8 cellular contexts compared by ENCODE assay signal in the genomic region with DNA sequence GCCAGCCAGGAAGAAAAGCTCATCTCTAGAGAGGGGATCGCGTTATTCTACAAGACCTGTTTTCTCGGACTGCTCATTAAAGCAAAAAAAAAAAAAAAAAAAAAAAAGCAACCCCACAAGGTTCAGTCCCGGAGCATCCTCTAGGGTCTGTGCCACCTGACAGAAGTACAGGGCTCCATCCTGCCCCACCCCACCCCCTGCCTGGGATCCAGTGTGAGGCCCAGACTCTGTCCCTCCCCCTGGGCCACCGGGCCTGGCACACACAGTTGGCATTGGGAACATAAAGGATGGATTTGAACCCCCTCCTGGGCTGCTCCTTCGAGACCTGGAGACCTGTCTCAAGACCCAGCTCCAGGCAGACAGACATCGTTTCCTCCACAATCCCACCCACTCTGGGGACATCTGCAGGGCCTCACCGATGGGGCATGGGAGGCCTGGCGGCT. TPM values are rescaled to one million over a fixed set of nuclear protein-coding genes. Genes with fewer than 3 reads are reported as not detected.
DNase-seq lines count a peak whose midpoint lies in the region; ATAC-seq and TF ChIP-seq lines count a peak whose summit lies in the region.

No MANE protein-coding gene starts in this region.

- H3K4me3 ChIP-seq in A673 (ENCODE audit: low read depth, low read length, poor library complexity, severe bottlenecking): peak overlapping the region; percentile 85
- H3K4me3 ChIP-seq in HFF-Myc (replicated peaks; ENCODE audit: low read depth, low read length): peak overlapping the region; percentile 67
- H3K4me3 ChIP-seq in right atrium auricular region: peak overlapping the region; percentile 66 to 85
- H3K4me3 ChIP-seq in spleen: peak overlapping the region; percentile 87 to 98 (median 94)

- no peak for DNase-seq in A673 (ENCODE audit: low spot score)
- no peak for DNase-seq in HFF-Myc (ENCODE audit: extremely low read depth, low read depth)
- peak; percentile 61 for DNase-seq in activated CD8-positive, alpha-beta memory T cell treated with anti-CD3 and anti-CD28 coated beads, Interleukin-2, amount 10 ng/mL, durations not matched to agents 7 days and 5 days
- no peak for DNase-seq in right atrium auricular region (ENCODE audit: low spot score)
- peak; percentile 89 for DNase-seq in spleen
- DNase-seq in OCI-M1 (lab: John Stamatoyannopoulos, UW): no peak
- no peak for DNase-seq in LoVo (ENCODE audit: low spot score)

- peak; percentile 25 for ATAC-seq in activated CD8-positive, alpha-beta memory T cell treated with anti-CD3 and anti-CD28 coated beads, Interleukin-2, amount 10 ng/mL, durations not matched to agents 7 days and 5 days
- no peak for ATAC-seq in HG03108 (IDR thresholded peaks at IDR 0.05; ENCODE audit: unreplicated experiment)

- H3K9me3 ChIP-seq in A673 (ENCODE audit: low read depth, low read length, poor library complexity, severe bottlenecking): no peaks in the 10 kb centered on the region
- no peaks in the 10 kb centered on the region for H3K9me3 ChIP-seq in right atrium auricular region
- H3K9me3 ChIP-seq in spleen: no peaks in the 10 kb centered on the region

- no peak for TF ChIP-seq POLR2A in spleen (IDR thresholded peaks at IDR 0.05)

- POLR2A ChIA-PET in A673 (lab: Charles Lee; ENCODE audit: low non-redundant PET): no interaction called here

- peak overlapping the region; percentile 75 for H3K4me3 Mint-ChIP-seq in activated CD8-positive, alpha-beta memory T cell treated with anti-CD3 and anti-CD28 coated beads, Interleukin-2, amount 10 ng/mL, durations not matched to agents 7 days and 5 days

- no TSS peak for BruUV-seq in A673 (replicated peaks; lab: Mats Ljungman, UMichigan)

- TF ChIP-seq CTCF in A673 (conservative IDR thresholded peaks at IDR 0.05; ENCODE audit: low read depth, low read length) (no peak), HFF-Myc (IDR thresholded peaks at IDR 0.05; ENCODE audit: low read depth, low read length, missing control alignments) (no peak), right atrium auricular region (IDR thresholded peaks at IDR 0.05) (no peak), spleen (IDR thresholded peaks at IDR 0.05 in 8 of 11, conservative IDR thresholded peaks at IDR 0.05 in 3 of 11) (no peak)

- CTCF ChIA-PET in A673 (lab: Charles Lee): interaction anchor here (0.6 kb wide), 1 partner anchor 154 kb away, joined by 5 read pairs; no protein-coding TSS in a partner anchor
- CTCF ChIA-PET in activated CD8-positive, alpha-beta memory T cell treated with anti-CD3 and anti-CD28 coated beads, Interleukin-2, amount 10 ng/mL, durations not matched to agents 7 days and 5 days (lab: Charles Lee): interaction anchor here (0.6 to 5.9 kb wide), 8 partner anchors 11 to 282 kb away, joined by 3 to 50 read pairs (median 4); no protein-coding TSS in a partner anchor

- H3K27ac Mint-ChIP-seq in activated CD8-positive, alpha-beta memory T cell treated with anti-CD3 and anti-CD28 coated beads, Interleukin-2, amount 10 ng/mL, durations not matched to agents 7 days and 5 days: peak overlapping the region; percentile 75

- H3K27me3 ChIP-seq in A673 (replicated peaks; ENCODE audit: insufficient read depth, low read depth, low read length, poor library complexity): no peaks in the 10 kb centered on the region
- H3K27me3 ChIP-seq in right atrium auricular region: no peaks in the 10 kb centered on the region
- H3K27me3 ChIP-seq in spleen (replicated peaks in 1 of 7): no peaks in the 10 kb centered on the region

- WGBS in spleen, 5 donors: 10 to 23% (median 17%) methylated on average over 9 of the region's 9 CpGs

- H3K36me3 ChIP-seq in A673 (ENCODE audit: insufficient read depth, low read length, poor library complexity, severe bottlenecking) (no peaks in the 10 kb centered on the region), right atrium auricular region (no peaks in the 10 kb centered on the region), spleen (peaks cover 0 to 35% (median 24%) of the 10 kb centered on the region in 6 donors)

- H3K36me3 Mint-ChIP-seq in activated CD8-positive, alpha-beta memory T cell treated with anti-CD3 and anti-CD28 coated beads, Interleukin-2, amount 10 ng/mL, durations not matched to agents 7 days and 5 days: peaks cover 18% of the 10 kb centered on the region

- H3K4me1 ChIP-seq in A673 (ENCODE audit: insufficient read depth, low read length, poor library complexity, severe bottlenecking): peaks cover 33% of the 10 kb centered on the region
- H3K4me1 ChIP-seq in right atrium auricular region: peaks cover 0 to 18% of the 10 kb centered on the region in 2 donors
- H3K4me1 ChIP-seq in spleen: peaks cover 27 to 96% (median 64%) of the 10 kb centered on the region in 6 donors

- peak overlapping the region; percentile 62 for H3K27ac ChIP-seq in A673 (ENCODE audit: low read depth, low read length, poor library complexity, severe bottlenecking)
- peak overlapping the region; percentile 52 to 66 for H3K27ac ChIP-seq in right atrium auricular region
- peak overlapping the region; percentile 82 to 99 (median 98) for H3K27ac ChIP-seq in spleen

- no peaks in the 10 kb centered on the region for H3K9me3 Mint-ChIP-seq in activated CD8-positive, alpha-beta memory T cell treated with anti-CD3 and anti-CD28 coated beads, Interleukin-2, amount 10 ng/mL, durations not matched to agents 7 days and 5 days (ENCODE audit: low read depth)

- intact Hi-C loops in A673 (cut with micrococcal nuclease; ENCODE audit: unreplicated experiment): no loop called here
- intact Hi-C loops in spleen (cut with DNase I; ENCODE audit: low total_unique reads): no loop called here

- peaks cover 52% of the 10 kb centered on the region for H3K4me1 Mint-ChIP-seq in activated CD8-positive, alpha-beta memory T cell treated with anti-CD3 and anti-CD28 coated beads, Interleukin-2, amount 10 ng/mL, durations not matched to agents 7 days and 5 days

- no peaks in the 10 kb centered on the region for H3K27me3 Mint-ChIP-seq in activated CD8-positive, alpha-beta memory T cell treated with anti-CD3 and anti-CD28 coated beads, Interleukin-2, amount 10 ng/mL, durations not matched to agents 7 days and 5 days

RNA-seq across cellular contexts. Expression of a gene that starts 0.7 kb away (rescaled TPM):
- total RNA-seq in A673 (2021) (35.2 and 37.0 TPM in 2 replicates), right atrium auricular region (10 to 100 TPM in 1 of 2 donors, 1 to 10 TPM in 1; 5.9 to 13.3 TPM), spleen (100 to 1,000 TPM in 3 of 7 donors, 10 to 100 TPM in 4; 75.3 to 146 (median 90.5) TPM)
- total RNA-seq in activated CD8-positive, alpha-beta memory T cell treated with anti-CD3 and anti-CD28 coated beads, Interleukin-2, amount 10 ng/mL, durations not matched to agents 7 days and 5 days: 10 to 100 TPM; 58.1 to 73.7 TPM
- 10 to 100 TPM; 31.5 to 74.4 (median 35.4) TPM for polyA plus RNA-seq in spleen

RNA-seq across cellular contexts. Expression of a gene that starts 30.6 kb away (rescaled TPM):
- total RNA-seq in A673 (2021) (17.0 and 17.7 TPM in 2 replicates), right atrium auricular region (10 to 100 TPM; 10.8 to 16.8 TPM), spleen (10 to 100 TPM in 6 of 7 donors, 1 to 10 TPM in 1; 9.6 to 15.1 (median 10.7) TPM)
- 10 to 100 TPM; 11.2 to 14.6 TPM for total RNA-seq in activated CD8-positive, alpha-beta memory T cell treated with anti-CD3 and anti-CD28 coated beads, Interleukin-2, amount 10 ng/mL, durations not matched to agents 7 days and 5 days
- polyA plus RNA-seq in spleen: 10 to 100 TPM in 1 of 3 donors, 1 to 10 TPM in 2; 9.0 to 11.1 (median 9.2) TPM

RNA-seq across cellular contexts. Expression of a gene that starts 30.7 kb away (rescaled TPM):
- total RNA-seq in A673 (2021) (43.8 and 48.5 TPM in 2 replicates), right atrium auricular region (10 to 100 TPM in 1 of 2 donors, 1 to 10 TPM in 1; 9.8 to 13.7 TPM), spleen (10 to 100 TPM; 19.9 to 42.2 (median 24.1) TPM)
- total RNA-seq in activated CD8-positive, alpha-beta memory T cell treated with anti-CD3 and anti-CD28 coated beads, Interleukin-2, amount 10 ng/mL, durations not matched to agents 7 days and 5 days: 10 to 100 TPM; 20.6 to 24.0 TPM
- 10 to 100 TPM; 22.1 to 37.3 (median 33.7) TPM for polyA plus RNA-seq in spleen

RNA-seq across cellular contexts. Expression of a gene that starts 37.9 kb away (rescaled TPM):
- 24.9 and 30.8 TPM in 2 replicates for total RNA-seq in A673 (2021)
- total RNA-seq in activated CD8-positive, alpha-beta memory T cell treated with anti-CD3 and anti-CD28 coated beads, Interleukin-2, amount 10 ng/mL, durations not matched to agents 7 days and 5 days: 10 to 100 TPM; 22.2 to 34.5 TPM
- 1 to 10 TPM; 9.6 to 9.8 TPM for total RNA-seq in right atrium auricular region
- total RNA-seq in spleen: 10 to 100 TPM; 25.0 to 33.4 (median 28.8) TPM
- 10 to 100 TPM; 27.4 to 45.7 (median 43.6) TPM for polyA plus RNA-seq in spleen

RNA-seq across cellular contexts. Expression of a gene that starts 44.7 kb away (rescaled TPM):
- total RNA-seq in A673 (2021) (52.2 and 60.9 TPM in 2 replicates), right atrium auricular region (10 to 100 TPM; 19.2 to 34.8 TPM), spleen (10 to 100 TPM in 6 of 7 donors, 1 to 10 TPM in 1; 8.4 to 34.5 (median 30.8) TPM)
- total RNA-seq in activated CD8-positive, alpha-beta memory T cell treated with anti-CD3 and anti-CD28 coated beads, Interleukin-2, amount 10 ng/mL, durations not matched to agents 7 days and 5 days: 10 to 100 TPM; 52.9 to 56.7 TPM
- 10 to 100 TPM; 95.6 to 98.8 (median 96.4) TPM for polyA plus RNA-seq in spleen

Comparison
In these comparisons a context has a peak if more than half of its experiments do, and no peak if none do; other contexts are left out.
1. DNase-seq: peak in activated CD8-positive, alpha-beta memory T cell treated with anti-CD3 and anti-CD28 coated beads, Interleukin-2, amount 10 ng/mL, durations not matched to agents 7 days and 5 days (single experiment) and spleen (single experiment); none in A673 (single experiment), HFF-Myc (single experiment), right atrium auricular region (single experiment), OCI-M1 (single experiment) and LoVo (single experiment).
2. Peak in every context shown above with its lines, with median percentiles within 50 percentile points of each other: H3K27ac ChIP-seq and H3K4me3 ChIP-seq.